ENCODE assay signal across 8 cellular contexts in genomic region chr1:23369335-23370013, GRCh38. TPM values are rescaled to one million over a fixed set of nuclear protein-coding genes. Genes with fewer than 3 reads are reported as not detected.
A peak's percentile ranks its signal among the peaks of the same experiment; 100 is the strongest.
DNase-seq lines count a peak whose midpoint lies in the region; ATAC-seq and TF ChIP-seq lines count a peak whose summit lies in the region.

ZNF436 (minus strand) TSS chr1:23369836; CDS start chr1:23368005, 1,831 bp downstream.

- no peak for DNase-seq in GM12864 (ENCODE audit: low read depth)
- peak; percentile 62 to 66 for DNase-seq in NCI-H187 (lab: John Stamatoyannopoulos, UW)
- peak; percentile 80 for DNase-seq in UCSD-AML1 (lab: John Stamatoyannopoulos, UW; ENCODE audit: unreplicated experiment)
- DNase-seq in central memory CD4-positive, alpha-beta T cell = peak; percentile 23
- DNase-seq in immature natural killer cell = peak in 1 of 3 donors; percentile 4
- DNase-seq in gastrocnemius medialis = peak; percentile 81 to 84

- H3K27me3 ChIP-seq in gastrocnemius medialis = no peaks in the 10 kb centered on the region

- peaks cover 33 to 39% of the 10 kb centered on the region in 2 donors for H3K4me1 Mint-ChIP-seq in immature natural killer cell

- ATAC-seq in gastrocnemius medialis = peak; percentile 13 to 18
- no peak for ATAC-seq in HG03280 (IDR thresholded peaks at IDR 0.05; ENCODE audit: unreplicated experiment)
- no peak for ATAC-seq in HG03175 (IDR thresholded peaks at IDR 0.05; ENCODE audit: unreplicated experiment)

- H3K4me1 ChIP-seq in gastrocnemius medialis = peaks cover 47 to 51% of the 10 kb centered on the region in 2 donors

- H3K36me3 ChIP-seq in gastrocnemius medialis = peaks cover 0 to 24% of the 10 kb centered on the region in 2 donors

- H3K27ac ChIP-seq in gastrocnemius medialis = peak within 1 kb of the TSS; percentile 99 to 100 (median 100)

- peaks cover 0 to 10% (median 6%) of the 10 kb centered on the region in 3 donors for H3K36me3 Mint-ChIP-seq in immature natural killer cell

- peak within 1 kb of the TSS; percentile 92 to 99 (median 97) for H3K27ac Mint-ChIP-seq in immature natural killer cell

- H3K4me3 ChIP-seq in GM12864 (ENCODE audit: low read depth, low read length) (peak within 1 kb of the TSS; percentile 85), gastrocnemius medialis (peak within 1 kb of the TSS; percentile 82 to 99 (median 92))

- in situ Hi-C loops in gastrocnemius medialis (cut with MboI; ENCODE audit: low sequenced_read_pairs in 4 of 4) = no loop called here

- H3K27me3 Mint-ChIP-seq in immature natural killer cell (ENCODE audit: low read depth in 3 of 3) = peaks cover 0 to 8% (median 6%) of the 10 kb centered on the region in 3 donors

- TF ChIP-seq CTCF in GM12864 (IDR thresholded peaks at IDR 0.05; ENCODE audit: low read depth, low read length, missing control alignments) = no peak
- no peak for TF ChIP-seq CTCF in gastrocnemius medialis (IDR thresholded peaks at IDR 0.05 in 4 of 5, conservative IDR thresholded peaks at IDR 0.05 in 1 of 5)

- H3K9me3 ChIP-seq in gastrocnemius medialis = no peaks in the 10 kb centered on the region

- peaks cover 0 to 4% (median under 1%) of the 10 kb centered on the region in 6 donors for H3K9me3 Mint-ChIP-seq in immature natural killer cell

- intact Hi-C loops in gastrocnemius medialis (cut with DNase I; ENCODE audit: low total_unique reads) = loop anchor here (2.0 kb wide), 2 partner anchors 33 to 115 kb away; partner anchors contain the start of gene ASAP3

- H3K4me3 Mint-ChIP-seq in immature natural killer cell = peak within 1 kb of the TSS; percentile 98 to 100 (median 99)

- peak; percentile 10 to 30 for TF ChIP-seq POLR2A in gastrocnemius medialis (IDR thresholded peaks at IDR 0.05)

RNA-seq across cellular contexts. Expression of gene ZNF436, which starts in this region (rescaled TPM):
- 1 to 10 TPM in 1 of 3 donors, under 1 TPM in 1, not detected in 1; 0.60 to 5.4 TPM for polyA plus RNA-seq in immature natural killer cell
- 1 to 10 TPM; 6.0 to 7.1 (median 6.8) TPM for total RNA-seq in gastrocnemius medialis

Comparison
In these comparisons a context has a peak if more than half of its experiments do, and no peak if none do; other contexts are left out.
1. ATAC-seq: peak in gastrocnemius medialis (2 of 2); none in HG03280 (single experiment) and HG03175 (single experiment).